Comparison of ENCODE assay signal across 24 cellular contexts in the genomic region with DNA sequence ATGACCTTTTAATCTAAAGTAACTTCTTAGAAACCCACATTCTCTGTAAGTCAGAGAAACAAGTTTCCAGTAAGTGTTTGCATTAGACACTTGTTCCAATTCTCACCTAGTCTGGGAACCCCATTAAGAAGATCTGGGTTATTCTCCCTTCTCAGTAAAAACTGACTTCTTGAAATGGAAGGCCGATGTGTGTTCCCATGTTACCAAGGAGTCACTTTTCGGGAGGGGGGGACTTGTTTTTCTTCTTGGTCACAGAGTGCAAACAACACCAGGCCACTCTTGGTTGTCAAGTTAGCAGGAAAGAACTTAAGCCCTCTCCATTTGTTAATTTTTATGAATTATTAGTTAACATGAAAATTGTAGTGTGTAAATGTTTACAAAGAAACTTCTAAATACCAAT. TPM values are rescaled to one million over a fixed set of nuclear protein-coding genes. Genes with fewer than 3 reads are reported as not detected.
DNase-seq lines count a peak whose midpoint lies in the region; ATAC-seq, FAIRE-seq and TF ChIP-seq lines count a peak whose summit lies in the region.
"Had no signal": no experiment of that assay in that cellular context is flagged by ENCODE, and none has a peak within 500 bp of the region (broad histone marks: within the 10 kb centered on the region; RNA-seq: fewer than 3 reads in every experiment).

No MANE protein-coding gene starts in this region.

- H4K5ac ChIP-seq in mesendoderm (ENCODE audit: low read length): no peak overlapping the region

- H3K36me3 ChIP-seq in mesendoderm (ENCODE audit: control insufficient read depth, insufficient read depth, low read length): no peaks in the 10 kb centered on the region
- H3K36me3 ChIP-seq: SJSA1 had no signal

- H3K4me1 Mint-ChIP-seq in activated naive CD8-positive, alpha-beta T cell treated with anti-CD3 and anti-CD28 coated beads, Interleukin-2, amount 50 U/mL, for 24 hours: peaks cover 37% of the 10 kb centered on the region
- peaks cover 27% of the 10 kb centered on the region for H3K4me1 Mint-ChIP-seq in activated naive CD8-positive, alpha-beta T cell treated with anti-CD3 and anti-CD28 coated beads for 36 hours
- H3K4me1 Mint-ChIP-seq in endothelial cell (ENCODE audit: unreplicated experiment): peaks cover 36% of the 10 kb centered on the region
- peaks cover 43% of the 10 kb centered on the region for H3K4me1 Mint-ChIP-seq in progenitor cell of endocrine pancreas (ENCODE audit: low read depth)

- no peak for DNase-seq in activated naive CD8-positive, alpha-beta T cell treated with anti-CD3 and anti-CD28 coated beads, Interleukin-2, amount 50 U/mL, for 24 hours
- DNase-seq in activated naive CD8-positive, alpha-beta T cell treated with anti-CD3 and anti-CD28 coated beads for 36 hours: no peak
- DNase-seq in endothelial cell (ENCODE audit: low spot score): no peak
- DNase-seq in mesendoderm: no peak
- no peak for DNase-seq in progenitor cell of endocrine pancreas (ENCODE audit: low spot score, unreplicated experiment)
- DNase-seq in frontal cortex (ENCODE audit: low spot score in 2 of 2): no peak
- DNase-seq in NCI-H526 treated with DMSO at 0.1 percent for 48 hours (lab: John Stamatoyannopoulos, UW): no peak
- DNase-seq: 8988T, ACHN, Calu3, DMS153, H7, Kasumi-1, NCI-H1092 treated with DMSO at 0.1 percent for 48 hours, NCI-H1436 treated with DMSO at 0.1 percent for 48 hours, NCI-H187 treated with DMSO at 0.1 percent for 48 hours, NCI-H2171 treated with DMSO at 0.1 percent for 48 hours, NCI-H524, PC-9 had no signal

- H3K4me3 Mint-ChIP-seq in activated naive CD8-positive, alpha-beta T cell treated with anti-CD3 and anti-CD28 coated beads, Interleukin-2, amount 50 U/mL, for 24 hours: no peak overlapping the region
- H3K4me3 Mint-ChIP-seq in activated naive CD8-positive, alpha-beta T cell treated with anti-CD3 and anti-CD28 coated beads for 36 hours: no peak overlapping the region
- no peak overlapping the region for H3K4me3 Mint-ChIP-seq in endothelial cell (ENCODE audit: unreplicated experiment)
- no peak overlapping the region for H3K4me3 Mint-ChIP-seq in progenitor cell of endocrine pancreas (ENCODE audit: low read depth)

- peak overlapping the region; percentile 38 for H2BK120ac ChIP-seq in mesendoderm (ENCODE audit: low read depth, low read length)

- no peak overlapping the region for H3K23ac ChIP-seq in mesendoderm (ENCODE audit: low read length)

- no peaks in the 10 kb centered on the region for H3K4me1 ChIP-seq in mesendoderm (ENCODE audit: control insufficient read depth, low read depth, low read length)
- H3K4me1 ChIP-seq: SJSA1 had no signal

- no peak for TF ChIP-seq CTCF in endothelial cell (IDR thresholded peaks at IDR 0.05; ENCODE audit: unreplicated experiment)
- TF ChIP-seq CTCF in progenitor cell of endocrine pancreas (IDR thresholded peaks at IDR 0.05; ENCODE audit: unreplicated experiment): no peak

- no peak overlapping the region for H3K27ac ChIP-seq in mesendoderm (ENCODE audit: low read depth, low read length)
- H3K27ac ChIP-seq: PC-9, SJSA1 had no signal

- no peak overlapping the region for H2BK15ac ChIP-seq in mesendoderm (replicated peaks; ENCODE audit: low read depth)

- H3K9ac ChIP-seq in mesendoderm (ENCODE audit: low read length): no peak overlapping the region

- ATAC-seq in activated naive CD8-positive, alpha-beta T cell treated with anti-CD3 and anti-CD28 coated beads, Interleukin-2, amount 50 U/mL, for 24 hours: no peak
- ATAC-seq in GM21576 (IDR thresholded peaks at IDR 0.05; ENCODE audit: unreplicated experiment): no peak
- ATAC-seq: K562, Right ventricle myocardium inferior had no signal

- no peaks in the 10 kb centered on the region for H3K79me2 ChIP-seq in mesendoderm (ENCODE audit: control insufficient read depth, insufficient read depth, low read length)

- H3K56ac ChIP-seq in mesendoderm (ENCODE audit: low read length): no peak overlapping the region

- H2BK5ac ChIP-seq in mesendoderm (ENCODE audit: low read length): no peak overlapping the region

- H4K8ac ChIP-seq in mesendoderm (ENCODE audit: low read depth, low read length): no peak overlapping the region

- no peak overlapping the region for H3K4me2 ChIP-seq in mesendoderm (ENCODE audit: low read length)
- H3K4me2 ChIP-seq: PC-9 had no signal

- H3K9me3 Mint-ChIP-seq in activated naive CD8-positive, alpha-beta T cell treated with anti-CD3 and anti-CD28 coated beads, Interleukin-2, amount 50 U/mL, for 24 hours: no peaks in the 10 kb centered on the region
- no peaks in the 10 kb centered on the region for H3K9me3 Mint-ChIP-seq in activated naive CD8-positive, alpha-beta T cell treated with anti-CD3 and anti-CD28 coated beads for 36 hours
- H3K9me3 Mint-ChIP-seq in endothelial cell (ENCODE audit: unreplicated experiment) (no peaks in the 10 kb centered on the region), progenitor cell of endocrine pancreas (ENCODE audit: low read depth) (peaks cover 3% of the 10 kb centered on the region)

- H3K18ac ChIP-seq in mesendoderm (ENCODE audit: low read length): no peak overlapping the region

- FAIRE-seq in frontal cortex (lab: Jason Lieb, UNC): no peak
- FAIRE-seq: GM18507, K562 had no signal

- H3K27ac Mint-ChIP-seq in activated naive CD8-positive, alpha-beta T cell treated with anti-CD3 and anti-CD28 coated beads, Interleukin-2, amount 50 U/mL, for 24 hours: peak overlapping the region; percentile 23
- no peak overlapping the region for H3K27ac Mint-ChIP-seq in activated naive CD8-positive, alpha-beta T cell treated with anti-CD3 and anti-CD28 coated beads for 36 hours
- H3K27ac Mint-ChIP-seq in endothelial cell (ENCODE audit: unreplicated experiment) (peak overlapping the region; percentile 72), progenitor cell of endocrine pancreas (peak overlapping the region; percentile 38)

- no peaks in the 10 kb centered on the region for H3K27me3 ChIP-seq in mesendoderm (ENCODE audit: insufficient read depth, low read length, poor library complexity)
- H3K27me3 ChIP-seq: SJSA1 had no signal

- no peaks in the 10 kb centered on the region for H3K27me3 Mint-ChIP-seq in activated naive CD8-positive, alpha-beta T cell treated with anti-CD3 and anti-CD28 coated beads, Interleukin-2, amount 50 U/mL, for 24 hours
- H3K27me3 Mint-ChIP-seq in activated naive CD8-positive, alpha-beta T cell treated with anti-CD3 and anti-CD28 coated beads for 36 hours: no peaks in the 10 kb centered on the region
- peaks cover 1% of the 10 kb centered on the region for H3K27me3 Mint-ChIP-seq in endothelial cell (ENCODE audit: unreplicated experiment)
- H3K27me3 Mint-ChIP-seq in progenitor cell of endocrine pancreas: no peaks in the 10 kb centered on the region

- H3K36me3 Mint-ChIP-seq in activated naive CD8-positive, alpha-beta T cell treated with anti-CD3 and anti-CD28 coated beads, Interleukin-2, amount 50 U/mL, for 24 hours (ENCODE audit: low read depth): peaks cover 17% of the 10 kb centered on the region
- H3K36me3 Mint-ChIP-seq in activated naive CD8-positive, alpha-beta T cell treated with anti-CD3 and anti-CD28 coated beads for 36 hours: peaks cover 13% of the 10 kb centered on the region
- H3K36me3 Mint-ChIP-seq in endothelial cell (ENCODE audit: low read depth, unreplicated experiment) (no peaks in the 10 kb centered on the region), progenitor cell of endocrine pancreas (ENCODE audit: insufficient read depth) (no peaks in the 10 kb centered on the region)

- no peak overlapping the region for H3K4me3 ChIP-seq in mesendoderm (ENCODE audit: low read length)
- H3K4me3 ChIP-seq: K562, PC-9, SJSA1 had no signal

- H3K79me1 ChIP-seq in mesendoderm (ENCODE audit: low read length): no peaks in the 10 kb centered on the region

- H3K4ac ChIP-seq in mesendoderm (ENCODE audit: low read depth, low read length): no peak overlapping the region

- no peak overlapping the region for H2AK5ac ChIP-seq in mesendoderm (ENCODE audit: low read length)

- WGBS in mesendoderm (ENCODE audit: extremely low coverage, insufficient coverage, low lambda C conversion rate): no CpG with 5 or more reads among the region's 2 CpGs

RNA-seq across cellular contexts. Expression of gene ITPR1, which starts 55.6 kb away (rescaled TPM):
- 10 to 100 TPM; 58.4 to 59.5 TPM for total RNA-seq in activated naive CD8-positive, alpha-beta T cell treated with anti-CD3 and anti-CD28 coated beads for 36 hours
- total RNA-seq in endothelial cell (ENCODE audit: unreplicated experiment) (53.1 TPM), progenitor cell of endocrine pancreas (10.8 and 11.2 TPM in 2 replicates), frontal cortex (70.9 TPM)
- 1.1 TPM for polyA plus RNA-seq in mesendoderm (2013, experiment 1 of 2)
- 0.71 TPM for polyA plus RNA-seq in mesendoderm (2013, experiment 2 of 2)
